Comparison of ENCODE assay signal across 22 cellular contexts in genomic region chr9:129574911-129575574, GRCh38. TPM values are rescaled to one million over a fixed set of nuclear protein-coding genes. Genes with fewer than 3 reads are reported as not detected.
DNase-seq lines count a peak whose midpoint lies in the region; ATAC-seq and TF ChIP-seq lines count a peak whose summit lies in the region.
"Had no signal": no experiment of that assay in that cellular context is flagged by ENCODE, and none has a peak within 500 bp of the region (broad histone marks: within the 10 kb centered on the region; RNA-seq: fewer than 3 reads in every experiment).

No MANE protein-coding gene starts in this region.

- H3K27ac Mint-ChIP-seq in naive thymus-derived CD4-positive, alpha-beta T cell = peak overlapping the region in 1 of 9 donors; percentile 36
- H3K27ac Mint-ChIP-seq in stimulated activated naive B cell treated with anti-CD40 and anti-IgM and Interleukin-4, amounts not matched to agents 10 μg/mL and 1 μg/mL and 100 μg/mL, for 72 hours = no peak overlapping the region
- H3K27ac Mint-ChIP-seq: activated naive CD4-positive, alpha-beta T cell treated with anti-CD3 and anti-CD28 coated beads for 36 hours; CD4-positive, alpha-beta T cell; effector memory CD8-positive, alpha-beta T cell; immature natural killer cell had no signal

- peaks cover 5 to 50% (median 15%) of the 10 kb centered on the region in 7 donors for H3K4me1 Mint-ChIP-seq in naive thymus-derived CD4-positive, alpha-beta T cell
- H3K4me1 Mint-ChIP-seq in stimulated activated naive B cell treated with anti-CD40 and anti-IgM and Interleukin-4, amounts not matched to agents 10 μg/mL and 1 μg/mL and 100 μg/mL, for 72 hours = peaks cover 16% of the 10 kb centered on the region in 2 donors

- H3K9me3 Mint-ChIP-seq in naive thymus-derived CD4-positive, alpha-beta T cell = peaks cover 0 to 9% (median 0%) of the 10 kb centered on the region in 11 donors
- H3K9me3 Mint-ChIP-seq in stimulated activated naive B cell treated with anti-CD40 and anti-IgM and Interleukin-4, amounts not matched to agents 10 μg/mL and 1 μg/mL and 100 μg/mL, for 72 hours = peaks cover 7 to 8% of the 10 kb centered on the region in 2 donors
- H3K9me3 Mint-ChIP-seq: CD4-positive, alpha-beta T cell; effector memory CD8-positive, alpha-beta T cell; immature natural killer cell had no signal

- no peak for TF ChIP-seq CTCF in dorsolateral prefrontal cortex (IDR thresholded peaks at IDR 0.05 in 54 of 56, conservative IDR thresholded peaks at IDR 0.05 in 2 of 56; ENCODE audit: low read depth in 1 of 56, partially characterized antibody in 56 of 56)

- peaks cover 6 to 7% of the 10 kb centered on the region in 2 donors for H3K4me1 ChIP-seq in naive thymus-derived CD4-positive, alpha-beta T cell (ENCODE audit: control insufficient read depth in 2 of 2, insufficient read depth in 2 of 2, low read length in 2 of 2)

- CTCF ChIA-PET in naive thymus-derived CD4-positive, alpha-beta T cell (lab: Charles Lee) = no interaction called here

- in situ Hi-C loops in Caki2 (cut with HindIII; ENCODE audit: low pct_unique_long_range_greater_than_20kb, low sequenced_read_pairs) = no loop called here

- H3K4me3 ChIP-seq in dorsolateral prefrontal cortex = peak overlapping the region in 8 of 59 donors; percentile 6 to 32 (median 24)
- H3K4me3 ChIP-seq in naive thymus-derived CD4-positive, alpha-beta T cell (ENCODE audit: low read length) = no peak overlapping the region
- H3K4me3 ChIP-seq: GM12878, thoracic aorta had no signal

- POLR2A ChIA-PET in naive thymus-derived CD4-positive, alpha-beta T cell (lab: Charles Lee) = no interaction called here

- intact Hi-C loops in dorsolateral prefrontal cortex (cut with DNase I) = loop anchor here in 1 of 2 donors (5.0 kb wide), 1 partner anchor 32 kb away; no protein-coding TSS in a partner anchor
- intact Hi-C loops in naive thymus-derived CD4-positive, alpha-beta T cell (cut with micrococcal nuclease) = no loop called here

- H3K27me3 Mint-ChIP-seq in naive thymus-derived CD4-positive, alpha-beta T cell = peaks cover 0 to 16% (median 11%) of the 10 kb centered on the region in 5 donors
- peaks cover 36 to 38% of the 10 kb centered on the region in 2 donors for H3K27me3 Mint-ChIP-seq in stimulated activated naive B cell treated with anti-CD40 and anti-IgM and Interleukin-4, amounts not matched to agents 10 μg/mL and 1 μg/mL and 100 μg/mL, for 72 hours

- peak; percentile 60 for ATAC-seq in naive thymus-derived CD4-positive, alpha-beta T cell
- no peak for ATAC-seq in stimulated activated naive B cell treated with anti-CD40 and anti-IgM and Interleukin-4, amounts not matched to agents 10 μg/mL and 1 μg/mL and 100 μg/mL, for 72 hours (replicated peaks)
- no peak for ATAC-seq in HG03280 (IDR thresholded peaks at IDR 0.05; ENCODE audit: unreplicated experiment)
- ATAC-seq: activated CD4-positive, CD25-positive, alpha-beta regulatory T cell treated with anti-CD3 and anti-CD28 coated beads, Interleukin-2, amount 50 U/mL, for 24 hours; effector memory CD8-positive, alpha-beta T cell; GM12878 had no signal

- peak overlapping the region in 49 of 59 donors; percentile 7 to 84 (median 61) for H3K27ac ChIP-seq in dorsolateral prefrontal cortex
- H3K27ac ChIP-seq in naive thymus-derived CD4-positive, alpha-beta T cell (ENCODE audit: low read depth, low read length) = no peak overlapping the region

- H3K36me3 Mint-ChIP-seq in naive thymus-derived CD4-positive, alpha-beta T cell = peaks cover 0 to 16% (median 0%) of the 10 kb centered on the region in 5 donors
- peaks cover 5 to 7% of the 10 kb centered on the region in 2 donors for H3K36me3 Mint-ChIP-seq in stimulated activated naive B cell treated with anti-CD40 and anti-IgM and Interleukin-4, amounts not matched to agents 10 μg/mL and 1 μg/mL and 100 μg/mL, for 72 hours
- H3K36me3 Mint-ChIP-seq: immature natural killer cell had no signal

- DNase-seq in Caki2 (ENCODE audit: low read depth) = peak; percentile 40
- peak; percentile 22 for DNase-seq in NCI-H82 treated with DMSO at 0.1 percent for 48 hours (lab: John Stamatoyannopoulos, UW; ENCODE audit: unreplicated experiment)
- DNase-seq in dorsolateral prefrontal cortex = no peak
- no peak for DNase-seq in naive thymus-derived CD4-positive, alpha-beta T cell
- no peak for DNase-seq in amygdala (lab: John Stamatoyannopoulos, UW)
- DNase-seq in stimulated activated naive B cell treated with anti-CD40 and anti-IgM and Interleukin-4, amounts not matched to agents 10 μg/mL and 1 μg/mL and 100 μg/mL, for 72 hours = no peak
- DNase-seq in NCI-H2081 treated with DMSO at 0.1 percent for 48 hours (lab: John Stamatoyannopoulos, UW) = no peak
- DNase-seq: activated CD8-positive, alpha-beta memory T cell treated with anti-CD3 and anti-CD28 coated beads, Interleukin-2, amount 50 U/mL, for 48 hours; activated naive CD4-positive, alpha-beta T cell treated with anti-CD3 and anti-CD28 coated beads for 36 hours; CD4-positive, alpha-beta T cell; effector memory CD8-positive, alpha-beta T cell; GOT3; immature natural killer cell; MV-4-11; NCI-H774; stimulated activated CD4-positive, alpha-beta T cell treated with anti-CD3 and anti-CD28 coated beads, Interleukin-2, amount 100 ng/mL, for 24 hours had no signal

- no peak overlapping the region for H3K4me3 Mint-ChIP-seq in naive thymus-derived CD4-positive, alpha-beta T cell
- H3K4me3 Mint-ChIP-seq in stimulated activated naive B cell treated with anti-CD40 and anti-IgM and Interleukin-4, amounts not matched to agents 10 μg/mL and 1 μg/mL and 100 μg/mL, for 72 hours = no peak overlapping the region
- H3K4me3 Mint-ChIP-seq: activated naive CD4-positive, alpha-beta T cell treated with anti-CD3 and anti-CD28 coated beads for 36 hours; CD4-positive, alpha-beta T cell; effector memory CD8-positive, alpha-beta T cell; immature natural killer cell had no signal

- H3K27me3 ChIP-seq in dorsolateral prefrontal cortex = no peaks in the 10 kb centered on the region
- H3K27me3 ChIP-seq in naive thymus-derived CD4-positive, alpha-beta T cell (ENCODE audit: control insufficient read depth in 2 of 2, insufficient read depth in 2 of 2, low read length in 2 of 2) = no peaks in the 10 kb centered on the region

- no peaks in the 10 kb centered on the region for H3K9me3 ChIP-seq in naive thymus-derived CD4-positive, alpha-beta T cell (ENCODE audit: control insufficient read depth in 2 of 3, low read length in 3 of 3)
- H3K9me3 ChIP-seq: thoracic aorta had no signal

- H3K36me3 ChIP-seq in naive thymus-derived CD4-positive, alpha-beta T cell (ENCODE audit: control insufficient read depth in 2 of 3, insufficient read depth in 3 of 3, low read length in 3 of 3) = no peaks in the 10 kb centered on the region
- H3K36me3 ChIP-seq: thoracic aorta had no signal

RNA-seq across cellular contexts. Expression of gene C9orf50, which starts 45.9 kb away (rescaled TPM):
- not detected in 2 replicates for total RNA-seq in Caki2 (2014; rRNA removed; shearing (Covaris generic); ENCODE audit: low replicate concordance)
- 1 to 10 TPM in 55 of 120 experiments, under 1 TPM in 47, not detected in 18; 0.18 to 3.1 (median 1.0) TPM for total RNA-seq in dorsolateral prefrontal cortex
- not detected for total RNA-seq in naive thymus-derived CD4-positive, alpha-beta T cell
- not detected for polyA plus RNA-seq in naive thymus-derived CD4-positive, alpha-beta T cell
- total RNA-seq: activated naive CD4-positive, alpha-beta T cell treated with anti-CD3 and anti-CD28 coated beads for 36 hours; bronchial epithelial cell; CD4-positive, alpha-beta T cell; Daoy; GM12878; thoracic aorta had no signal
- polyA plus RNA-seq: GM12878, immature natural killer cell had no signal

RNA-seq across cellular contexts. Expression of gene NTMT1, which starts 50.9 kb away (rescaled TPM):
- total RNA-seq in Caki2 (2014; rRNA removed; shearing (Covaris generic); ENCODE audit: low replicate concordance) = 67.2 and 70.5 TPM in 2 replicates
- total RNA-seq in dorsolateral prefrontal cortex = 10 to 100 TPM; 22.2 to 45.4 (median 32.9) TPM
- 10 to 100 TPM; 31.0 to 50.1 (median 34.2) TPM for total RNA-seq in naive thymus-derived CD4-positive, alpha-beta T cell
- polyA plus RNA-seq in naive thymus-derived CD4-positive, alpha-beta T cell = 10 to 100 TPM; 49.0 to 58.9 TPM

Comparison
In these comparisons a context has a peak if more than half of its experiments do, and no peak if none do; other contexts are left out.
1. DNase-seq: peak in Caki2 (single experiment) and NCI-H82 treated with DMSO at 0.1 percent for 48 hours (single experiment); none in dorsolateral prefrontal cortex (0 of 10), naive thymus-derived CD4-positive, alpha-beta T cell (0 of 9), amygdala (0 of 56), stimulated activated naive B cell treated with anti-CD40 and anti-IgM and Interleukin-4, amounts not matched to agents 10 μg/mL and 1 μg/mL and 100 μg/mL, for 72 hours (single experiment) and NCI-H2081 treated with DMSO at 0.1 percent for 48 hours (single experiment).